In the genomic region with DNA sequence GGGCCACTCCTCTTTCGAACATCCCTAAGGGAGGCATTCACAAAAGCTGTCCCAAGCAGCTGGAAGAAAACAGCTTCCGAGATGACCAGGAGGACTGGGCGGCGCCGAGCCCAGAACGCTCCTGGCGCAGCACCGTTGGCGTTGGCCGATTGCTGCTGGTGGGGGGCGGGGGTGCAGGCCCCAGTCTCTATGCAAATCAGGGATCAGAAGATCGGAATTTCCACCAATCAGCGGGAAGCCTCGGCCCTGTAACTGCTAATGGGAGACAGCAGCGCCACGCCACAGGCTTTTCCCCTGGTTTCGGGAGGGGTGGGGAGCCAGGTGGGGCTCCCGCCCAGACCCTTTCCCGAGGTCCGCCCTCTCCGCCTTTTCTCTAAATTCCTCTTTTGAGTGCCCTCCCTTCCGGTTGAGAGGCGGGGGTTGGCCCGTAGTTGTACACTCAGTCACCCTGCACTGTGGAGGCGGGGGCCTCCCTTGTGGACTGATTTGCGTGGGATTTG, we compare ENCODE assay signal across 1 cellular context.
TF ChIP-seq lines count a peak whose summit lies in the region.

No MANE protein-coding gene starts in this region.

TF ChIP-seq in HepG2, 621 proteins besides CTCF, POLR2A, EP300 and RAD21:
- TF ChIP-seq, protein P1, sequence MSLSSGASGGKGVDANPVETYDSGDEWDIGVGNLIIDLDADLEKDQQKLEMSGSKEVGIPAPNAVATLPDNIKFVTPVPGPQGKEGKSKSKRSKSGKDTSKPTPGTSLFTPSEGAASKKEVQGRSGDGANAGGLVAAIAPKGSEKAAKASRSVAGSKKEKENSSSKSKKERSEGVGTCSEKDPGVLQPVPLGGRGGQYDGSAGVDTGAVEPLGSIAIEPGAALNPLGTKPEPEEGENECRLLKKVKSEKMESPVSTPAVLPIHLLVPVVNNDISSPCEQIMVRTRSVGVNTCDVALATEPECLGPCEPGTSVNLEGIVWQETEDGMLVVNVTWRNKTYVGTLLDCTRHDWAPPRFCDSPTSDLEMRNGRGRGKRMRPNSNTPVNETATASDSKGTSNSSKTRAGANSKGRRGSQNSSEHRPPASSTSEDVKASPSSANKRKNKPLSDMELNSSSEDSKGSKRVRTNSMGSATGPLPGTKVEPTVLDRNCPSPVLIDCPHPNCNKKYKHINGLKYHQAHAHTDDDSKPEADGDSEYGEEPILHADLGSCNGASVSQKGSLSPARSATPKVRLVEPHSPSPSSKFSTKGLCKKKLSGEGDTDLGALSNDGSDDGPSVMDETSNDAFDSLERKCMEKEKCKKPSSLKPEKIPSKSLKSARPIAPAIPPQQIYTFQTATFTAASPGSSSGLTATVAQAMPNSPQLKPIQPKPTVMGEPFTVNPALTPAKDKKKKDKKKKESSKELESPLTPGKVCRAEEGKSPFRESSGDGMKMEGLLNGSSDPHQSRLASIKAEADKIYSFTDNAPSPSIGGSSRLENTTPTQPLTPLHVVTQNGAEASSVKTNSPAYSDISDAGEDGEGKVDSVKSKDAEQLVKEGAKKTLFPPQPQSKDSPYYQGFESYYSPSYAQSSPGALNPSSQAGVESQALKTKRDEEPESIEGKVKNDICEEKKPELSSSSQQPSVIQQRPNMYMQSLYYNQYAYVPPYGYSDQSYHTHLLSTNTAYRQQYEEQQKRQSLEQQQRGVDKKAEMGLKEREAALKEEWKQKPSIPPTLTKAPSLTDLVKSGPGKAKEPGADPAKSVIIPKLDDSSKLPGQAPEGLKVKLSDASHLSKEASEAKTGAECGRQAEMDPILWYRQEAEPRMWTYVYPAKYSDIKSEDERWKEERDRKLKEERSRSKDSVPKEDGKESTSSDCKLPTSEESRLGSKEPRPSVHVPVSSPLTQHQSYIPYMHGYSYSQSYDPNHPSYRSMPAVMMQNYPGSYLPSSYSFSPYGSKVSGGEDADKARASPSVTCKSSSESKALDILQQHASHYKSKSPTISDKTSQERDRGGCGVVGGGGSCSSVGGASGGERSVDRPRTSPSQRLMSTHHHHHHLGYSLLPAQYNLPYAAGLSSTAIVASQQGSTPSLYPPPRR (CRISPR knock-in tag; IDR thresholded peaks at IDR 0.05; ENCODE audit: borderline replicate concordance) = no peak
- TF ChIP-seq, protein P2, sequence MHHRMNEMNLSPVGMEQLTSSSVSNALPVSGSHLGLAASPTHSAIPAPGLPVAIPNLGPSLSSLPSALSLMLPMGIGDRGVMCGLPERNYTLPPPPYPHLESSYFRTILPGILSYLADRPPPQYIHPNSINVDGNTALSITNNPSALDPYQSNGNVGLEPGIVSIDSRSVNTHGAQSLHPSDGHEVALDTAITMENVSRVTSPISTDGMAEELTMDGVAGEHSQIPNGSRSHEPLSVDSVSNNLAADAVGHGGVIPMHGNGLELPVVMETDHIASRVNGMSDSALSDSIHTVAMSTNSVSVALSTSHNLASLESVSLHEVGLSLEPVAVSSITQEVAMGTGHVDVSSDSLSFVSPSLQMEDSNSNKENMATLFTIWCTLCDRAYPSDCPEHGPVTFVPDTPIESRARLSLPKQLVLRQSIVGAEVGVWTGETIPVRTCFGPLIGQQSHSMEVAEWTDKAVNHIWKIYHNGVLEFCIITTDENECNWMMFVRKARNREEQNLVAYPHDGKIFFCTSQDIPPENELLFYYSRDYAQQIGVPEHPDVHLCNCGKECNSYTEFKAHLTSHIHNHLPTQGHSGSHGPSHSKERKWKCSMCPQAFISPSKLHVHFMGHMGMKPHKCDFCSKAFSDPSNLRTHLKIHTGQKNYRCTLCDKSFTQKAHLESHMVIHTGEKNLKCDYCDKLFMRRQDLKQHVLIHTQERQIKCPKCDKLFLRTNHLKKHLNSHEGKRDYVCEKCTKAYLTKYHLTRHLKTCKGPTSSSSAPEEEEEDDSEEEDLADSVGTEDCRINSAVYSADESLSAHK (CRISPR knock-in tag; IDR thresholded peaks at IDR 0.05; ENCODE audit: borderline replicate concordance) = no peak
- no peak for TF ChIP-seq ZFP36L1 (CRISPR knock-in tag; IDR thresholded peaks at IDR 0.05)
- TF ChIP-seq, protein P3, sequence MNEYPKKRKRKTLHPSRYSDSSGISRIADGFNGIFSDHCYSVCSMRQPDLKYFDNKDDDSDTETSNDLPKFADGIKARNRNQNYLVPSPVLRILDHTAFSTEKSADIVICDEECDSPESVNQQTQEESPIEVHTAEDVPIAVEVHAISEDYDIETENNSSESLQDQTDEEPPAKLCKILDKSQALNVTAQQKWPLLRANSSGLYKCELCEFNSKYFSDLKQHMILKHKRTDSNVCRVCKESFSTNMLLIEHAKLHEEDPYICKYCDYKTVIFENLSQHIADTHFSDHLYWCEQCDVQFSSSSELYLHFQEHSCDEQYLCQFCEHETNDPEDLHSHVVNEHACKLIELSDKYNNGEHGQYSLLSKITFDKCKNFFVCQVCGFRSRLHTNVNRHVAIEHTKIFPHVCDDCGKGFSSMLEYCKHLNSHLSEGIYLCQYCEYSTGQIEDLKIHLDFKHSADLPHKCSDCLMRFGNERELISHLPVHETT (CRISPR knock-in tag; conservative IDR thresholded peaks at IDR 0.05) = no peak
- TF ChIP-seq, protein P4, sequence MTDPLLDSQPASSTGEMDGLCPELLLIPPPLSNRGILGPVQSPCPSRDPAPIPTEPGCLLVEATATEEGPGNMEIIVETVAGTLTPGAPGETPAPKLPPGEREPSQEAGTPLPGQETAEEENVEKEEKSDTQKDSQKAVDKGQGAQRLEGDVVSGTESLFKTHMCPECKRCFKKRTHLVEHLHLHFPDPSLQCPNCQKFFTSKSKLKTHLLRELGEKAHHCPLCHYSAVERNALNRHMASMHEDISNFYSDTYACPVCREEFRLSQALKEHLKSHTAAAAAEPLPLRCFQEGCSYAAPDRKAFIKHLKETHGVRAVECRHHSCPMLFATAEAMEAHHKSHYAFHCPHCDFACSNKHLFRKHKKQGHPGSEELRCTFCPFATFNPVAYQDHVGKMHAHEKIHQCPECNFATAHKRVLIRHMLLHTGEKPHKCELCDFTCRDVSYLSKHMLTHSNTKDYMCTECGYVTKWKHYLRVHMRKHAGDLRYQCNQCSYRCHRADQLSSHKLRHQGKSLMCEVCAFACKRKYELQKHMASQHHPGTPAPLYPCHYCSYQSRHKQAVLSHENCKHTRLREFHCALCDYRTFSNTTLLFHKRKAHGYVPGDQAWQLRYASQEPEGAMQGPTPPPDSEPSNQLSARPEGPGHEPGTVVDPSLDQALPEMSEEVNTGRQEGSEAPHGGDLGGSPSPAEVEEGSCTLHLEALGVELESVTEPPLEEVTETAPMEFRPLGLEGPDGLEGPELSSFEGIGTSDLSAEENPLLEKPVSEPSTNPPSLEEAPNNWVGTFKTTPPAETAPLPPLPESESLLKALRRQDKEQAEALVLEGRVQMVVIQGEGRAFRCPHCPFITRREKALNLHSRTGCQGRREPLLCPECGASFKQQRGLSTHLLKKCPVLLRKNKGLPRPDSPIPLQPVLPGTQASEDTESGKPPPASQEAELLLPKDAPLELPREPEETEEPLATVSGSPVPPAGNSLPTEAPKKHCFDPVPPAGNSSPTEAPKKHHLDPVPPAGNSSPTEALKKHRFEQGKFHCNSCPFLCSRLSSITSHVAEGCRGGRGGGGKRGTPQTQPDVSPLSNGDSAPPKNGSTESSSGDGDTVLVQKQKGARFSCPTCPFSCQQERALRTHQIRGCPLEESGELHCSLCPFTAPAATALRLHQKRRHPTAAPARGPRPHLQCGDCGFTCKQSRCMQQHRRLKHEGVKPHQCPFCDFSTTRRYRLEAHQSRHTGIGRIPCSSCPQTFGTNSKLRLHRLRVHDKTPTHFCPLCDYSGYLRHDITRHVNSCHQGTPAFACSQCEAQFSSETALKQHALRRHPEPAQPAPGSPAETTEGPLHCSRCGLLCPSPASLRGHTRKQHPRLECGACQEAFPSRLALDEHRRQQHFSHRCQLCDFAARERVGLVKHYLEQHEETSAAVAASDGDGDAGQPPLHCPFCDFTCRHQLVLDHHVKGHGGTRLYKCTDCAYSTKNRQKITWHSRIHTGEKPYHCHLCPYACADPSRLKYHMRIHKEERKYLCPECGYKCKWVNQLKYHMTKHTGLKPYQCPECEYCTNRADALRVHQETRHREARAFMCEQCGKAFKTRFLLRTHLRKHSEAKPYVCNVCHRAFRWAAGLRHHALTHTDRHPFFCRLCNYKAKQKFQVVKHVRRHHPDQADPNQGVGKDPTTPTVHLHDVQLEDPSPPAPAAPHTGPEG (CRISPR knock-in tag; IDR thresholded peaks at IDR 0.05) = no peak
- TF ChIP-seq, protein P5, sequence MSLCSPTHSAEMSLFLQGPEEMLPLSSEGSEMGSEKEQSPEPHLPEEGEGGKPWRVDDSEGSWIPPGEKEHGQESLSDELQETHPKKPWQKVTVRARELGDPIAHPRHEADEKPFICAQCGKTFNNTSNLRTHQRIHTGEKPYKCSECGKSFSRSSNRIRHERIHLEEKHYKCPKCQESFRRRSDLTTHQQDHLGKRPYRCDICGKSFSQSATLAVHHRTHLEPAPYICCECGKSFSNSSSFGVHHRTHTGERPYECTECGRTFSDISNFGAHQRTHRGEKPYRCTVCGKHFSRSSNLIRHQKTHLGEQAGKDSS (CRISPR knock-in tag; IDR thresholded peaks at IDR 0.05; ENCODE audit: borderline replicate concordance, low read depth) = no peak
- TF ChIP-seq, protein P6, sequence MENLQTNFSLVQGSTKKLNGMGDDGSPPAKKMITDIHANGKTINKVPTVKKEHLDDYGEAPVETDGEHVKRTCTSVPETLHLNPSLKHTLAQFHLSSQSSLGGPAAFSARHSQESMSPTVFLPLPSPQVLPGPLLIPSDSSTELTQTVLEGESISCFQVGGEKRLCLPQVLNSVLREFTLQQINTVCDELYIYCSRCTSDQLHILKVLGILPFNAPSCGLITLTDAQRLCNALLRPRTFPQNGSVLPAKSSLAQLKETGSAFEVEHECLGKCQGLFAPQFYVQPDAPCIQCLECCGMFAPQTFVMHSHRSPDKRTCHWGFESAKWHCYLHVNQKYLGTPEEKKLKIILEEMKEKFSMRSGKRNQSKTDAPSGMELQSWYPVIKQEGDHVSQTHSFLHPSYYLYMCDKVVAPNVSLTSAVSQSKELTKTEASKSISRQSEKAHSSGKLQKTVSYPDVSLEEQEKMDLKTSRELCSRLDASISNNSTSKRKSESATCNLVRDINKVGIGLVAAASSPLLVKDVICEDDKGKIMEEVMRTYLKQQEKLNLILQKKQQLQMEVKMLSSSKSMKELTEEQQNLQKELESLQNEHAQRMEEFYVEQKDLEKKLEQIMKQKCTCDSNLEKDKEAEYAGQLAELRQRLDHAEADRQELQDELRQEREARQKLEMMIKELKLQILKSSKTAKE (CRISPR knock-in tag; IDR thresholded peaks at IDR 0.05; ENCODE audit: borderline replicate concordance) = no peak
- TF ChIP-seq KDM3A (CRISPR knock-in tag; IDR thresholded peaks at IDR 0.05; ENCODE audit: low read depth) = no peak
- TF ChIP-seq YEATS2 (CRISPR knock-in tag; IDR thresholded peaks at IDR 0.05; ENCODE audit: borderline replicate concordance) = no peak
- TF ChIP-seq, protein P7, sequence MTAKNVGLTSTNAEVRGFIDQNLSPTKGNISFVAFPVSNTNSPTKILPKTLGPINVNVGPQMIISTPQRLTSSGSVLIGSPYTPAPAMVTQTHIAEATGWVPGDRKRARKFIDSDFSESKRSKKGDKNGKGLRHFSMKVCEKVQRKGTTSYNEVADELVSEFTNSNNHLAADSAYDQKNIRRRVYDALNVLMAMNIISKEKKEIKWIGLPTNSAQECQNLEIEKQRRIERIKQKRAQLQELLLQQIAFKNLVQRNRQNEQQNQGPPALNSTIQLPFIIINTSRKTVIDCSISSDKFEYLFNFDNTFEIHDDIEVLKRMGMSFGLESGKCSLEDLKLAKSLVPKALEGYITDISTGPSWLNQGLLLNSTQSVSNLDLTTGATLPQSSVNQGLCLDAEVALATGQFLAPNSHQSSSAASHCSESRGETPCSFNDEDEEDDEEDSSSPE (CRISPR knock-in tag; IDR thresholded peaks at IDR 0.05) = no peak
- no peak for TF ChIP-seq ZNF547 (CRISPR knock-in tag; IDR thresholded peaks at IDR 0.05)
- no peak for TF ChIP-seq ATF7 (IDR thresholded peaks at IDR 0.05)
- TF ChIP-seq ATF7 (CRISPR knock-in tag; IDR thresholded peaks at IDR 0.05) = no peak
- TF ChIP-seq ZNF629 (CRISPR knock-in tag; conservative IDR thresholded peaks at IDR 0.05) = no peak
- TF ChIP-seq CHCHD3 (CRISPR knock-in tag; IDR thresholded peaks at IDR 0.05) = no peak
- TF ChIP-seq NFKB2 (CRISPR knock-in tag; IDR thresholded peaks at IDR 0.05; ENCODE audit: borderline replicate concordance) = no peak
- TF ChIP-seq CENPX (CRISPR knock-in tag; IDR thresholded peaks at IDR 0.05) = no peak
- no peak for TF ChIP-seq ZNF24 (IDR thresholded peaks at IDR 0.05)
- no peak for TF ChIP-seq ZNF382 (CRISPR knock-in tag; IDR thresholded peaks at IDR 0.05; ENCODE audit: borderline replicate concordance)
- TF ChIP-seq SIX4 (CRISPR knock-in tag; IDR thresholded peaks at IDR 0.05) = no peak
TF ChIP-seq in HepG2: peak in this region for 0.
